Comparison of ENCODE assay signal across 9 cellular contexts in genomic region chr19:35041548-35042055, GRCh38. TPM values are rescaled to one million over a fixed set of nuclear protein-coding genes. Genes with fewer than 3 reads are reported as not detected.
DNase-seq lines count a peak whose midpoint lies in the region; ATAC-seq and TF ChIP-seq lines count a peak whose summit lies in the region.
"Had no signal": no experiment of that assay in that cellular context is flagged by ENCODE, and none has a peak within 500 bp of the region (broad histone marks: within the 10 kb centered on the region; RNA-seq: fewer than 3 reads in every experiment).

Gene HPN (plus strand): TSS chr19:35041721. CDS start chr19:35042507, 786 bp downstream.

- H2BK5ac ChIP-seq in neuronal stem cell (ENCODE audit: low read length): peak within 1 kb of the TSS; percentile 5

- peak within 1 kb of the TSS; percentile 48 for H3K4me2 ChIP-seq in neuronal stem cell (ENCODE audit: insufficient read depth, low read length, poor library complexity, severe bottlenecking)

- no peak within 1 kb of the TSS for H3K14ac ChIP-seq in neuronal stem cell (ENCODE audit: low read length)

- H3K4me3 ChIP-seq in Peyer's patch: peak within 1 kb of the TSS in 3 of 4 donors; percentile 24 to 40 (median 30)
- H3K4me3 ChIP-seq in neuronal stem cell (ENCODE audit: low read length in 2 of 2): no peak within 1 kb of the TSS

- H3K4ac ChIP-seq in neuronal stem cell (ENCODE audit: low read length): peak within 1 kb of the TSS; percentile 89

- H3K36me3 ChIP-seq in Peyer's patch (no peaks in the 10 kb centered on the region), neuronal stem cell (replicated peaks in 1 of 2; ENCODE audit: control insufficient read depth in 2 of 2, insufficient read depth in 2 of 2, low read length in 2 of 2) (no peaks in the 10 kb centered on the region)

- ATAC-seq in HG02610 (IDR thresholded peaks at IDR 0.05; ENCODE audit: unreplicated experiment) (no peak), GM19455 (IDR thresholded peaks at IDR 0.05; ENCODE audit: unreplicated experiment) (no peak), GM18858 (IDR thresholded peaks at IDR 0.05; ENCODE audit: unreplicated experiment) (no peak)

- peak within 1 kb of the TSS; percentile 79 for H3K18ac ChIP-seq in neuronal stem cell (ENCODE audit: low read length)

- H4K91ac ChIP-seq in neuronal stem cell (ENCODE audit: low read depth, low read length, poor library complexity): peak within 1 kb of the TSS; percentile 38

- peaks cover 18% of the 10 kb centered on the region for H3K27me3 Mint-ChIP-seq in glutamatergic neuron (ENCODE audit: unreplicated experiment)

- TF ChIP-seq CTCF in C4-2B (conservative IDR thresholded peaks at IDR 0.05): no peak
- TF ChIP-seq CTCF in Peyer's patch (IDR thresholded peaks at IDR 0.05): no peak
- no peak for TF ChIP-seq CTCF in glutamatergic neuron (IDR thresholded peaks at IDR 0.05; ENCODE audit: partially characterized antibody, unreplicated experiment)

- H3K9me3 ChIP-seq in Peyer's patch (no peaks in the 10 kb centered on the region), neuronal stem cell (replicated peaks in 1 of 2; ENCODE audit: control insufficient read depth in 2 of 2, insufficient read depth in 1 of 2, low read depth in 1 of 2, low read length in 2 of 2) (no peaks in the 10 kb centered on the region)

- no CpG with 5 or more reads among the region's 19 CpGs for WGBS in neuronal stem cell (ENCODE audit: extremely low coverage in 2 of 2, insufficient read length in 2 of 2, insufficient replicate concordance in 1 of 2), 2 donors

- no peak within 1 kb of the TSS for H3K27ac Mint-ChIP-seq in glutamatergic neuron (ENCODE audit: unreplicated experiment)

- peak within 1 kb of the TSS; percentile 91 for H2BK12ac ChIP-seq in neuronal stem cell (ENCODE audit: low read length)

- H3K9me3 Mint-ChIP-seq in glutamatergic neuron (ENCODE audit: unreplicated experiment): peaks cover 2% of the 10 kb centered on the region

- DNase-seq in Peyer's patch (no peak), glutamatergic neuron (no peak), neuronal stem cell (ENCODE audit: low spot score) (no peak)
- DNase-seq in activated CD8-positive, alpha-beta memory T cell treated with anti-CD3 and anti-CD28 coated beads, Interleukin-2, amount 50 U/mL, for 4 hours: no peak
- DNase-seq: DMS153 had no signal

- H3K4me1 ChIP-seq in Peyer's patch (peaks cover 0 to 38% (median 22%) of the 10 kb centered on the region in 4 donors), neuronal stem cell (ENCODE audit: control insufficient read depth in 2 of 2, insufficient read depth in 1 of 2, low read depth in 1 of 2, low read length in 2 of 2) (peaks cover 14 to 17% of the 10 kb centered on the region in 2 donors)

- H3K4me3 Mint-ChIP-seq in glutamatergic neuron (ENCODE audit: unreplicated experiment): peak within 1 kb of the TSS; percentile 34

- H3K23ac ChIP-seq in neuronal stem cell (ENCODE audit: low read depth, low read length, poor library complexity): peak within 1 kb of the TSS; percentile 90

- H2BK15ac ChIP-seq in neuronal stem cell (ENCODE audit: low read length): peak within 1 kb of the TSS; percentile 91

- H3K36me3 Mint-ChIP-seq in glutamatergic neuron (ENCODE audit: unreplicated experiment): no peaks in the 10 kb centered on the region

- H3K4me1 Mint-ChIP-seq in glutamatergic neuron (ENCODE audit: low read depth, unreplicated experiment): peaks cover 4% of the 10 kb centered on the region

- peak within 1 kb of the TSS; percentile 77 for H2BK120ac ChIP-seq in neuronal stem cell (ENCODE audit: low read depth, low read length)

- peak within 1 kb of the TSS; percentile 54 for H4K8ac ChIP-seq in neuronal stem cell (ENCODE audit: low read depth, low read length)

- H3K9ac ChIP-seq in neuronal stem cell (ENCODE audit: low read depth, low read length, poor library complexity): peak within 1 kb of the TSS; percentile 63

- H3K27me3 ChIP-seq in Peyer's patch (peaks cover 0 to 7% of the 10 kb centered on the region in 2 donors), neuronal stem cell (ENCODE audit: control insufficient read depth in 3 of 3, insufficient read depth in 3 of 3, low read depth in 1 of 3, low read length in 3 of 3) (peaks cover 0 to 10% (median 0%) of the 10 kb centered on the region in 3 experiments)

- peak within 1 kb of the TSS; percentile 97 for H2AK5ac ChIP-seq in neuronal stem cell (ENCODE audit: low read depth, low read length)

- H3K79me1 ChIP-seq in neuronal stem cell (ENCODE audit: low read depth, low read length): peaks cover 2% of the 10 kb centered on the region

- peak within 1 kb of the TSS; percentile 99 for H3K27ac ChIP-seq in C4-2B
- H3K27ac ChIP-seq in Peyer's patch: peak within 1 kb of the TSS; percentile 19 to 57 (median 39)
- H3K27ac ChIP-seq in neuronal stem cell (replicated peaks; ENCODE audit: low read length): no peak within 1 kb of the TSS

- H2AFZ ChIP-seq in neuronal stem cell (ENCODE audit: low read length): peak within 1 kb of the TSS; percentile 94

- TF ChIP-seq POLR2A in Peyer's patch (IDR thresholded peaks at IDR 0.05): no peak

RNA-seq across cellular contexts. Expression of gene HPN, which starts in this region (rescaled TPM):
- total RNA-seq in Peyer's patch (1 to 10 TPM in 1 of 4 donors, under 1 TPM in 1, not detected in 2; 0.67 to 1.4 TPM), glutamatergic neuron (ENCODE audit: unreplicated experiment) (0.29 TPM)
- polyA plus RNA-seq in neuronal stem cell (2013, experiment 1 of 2): 0.36 TPM
- polyA plus RNA-seq in neuronal stem cell (2013, experiment 2 of 2): 0.28 TPM

Comparison
In these comparisons a context has a peak if more than half of its experiments do, and no peak if none do; other contexts are left out.
1. H3K4me3 ChIP-seq: peak in Peyer's patch (3 of 4); none in neuronal stem cell (0 of 2).